Comparison of ENCODE assay signal across 8 cellular contexts in the genomic region with DNA sequence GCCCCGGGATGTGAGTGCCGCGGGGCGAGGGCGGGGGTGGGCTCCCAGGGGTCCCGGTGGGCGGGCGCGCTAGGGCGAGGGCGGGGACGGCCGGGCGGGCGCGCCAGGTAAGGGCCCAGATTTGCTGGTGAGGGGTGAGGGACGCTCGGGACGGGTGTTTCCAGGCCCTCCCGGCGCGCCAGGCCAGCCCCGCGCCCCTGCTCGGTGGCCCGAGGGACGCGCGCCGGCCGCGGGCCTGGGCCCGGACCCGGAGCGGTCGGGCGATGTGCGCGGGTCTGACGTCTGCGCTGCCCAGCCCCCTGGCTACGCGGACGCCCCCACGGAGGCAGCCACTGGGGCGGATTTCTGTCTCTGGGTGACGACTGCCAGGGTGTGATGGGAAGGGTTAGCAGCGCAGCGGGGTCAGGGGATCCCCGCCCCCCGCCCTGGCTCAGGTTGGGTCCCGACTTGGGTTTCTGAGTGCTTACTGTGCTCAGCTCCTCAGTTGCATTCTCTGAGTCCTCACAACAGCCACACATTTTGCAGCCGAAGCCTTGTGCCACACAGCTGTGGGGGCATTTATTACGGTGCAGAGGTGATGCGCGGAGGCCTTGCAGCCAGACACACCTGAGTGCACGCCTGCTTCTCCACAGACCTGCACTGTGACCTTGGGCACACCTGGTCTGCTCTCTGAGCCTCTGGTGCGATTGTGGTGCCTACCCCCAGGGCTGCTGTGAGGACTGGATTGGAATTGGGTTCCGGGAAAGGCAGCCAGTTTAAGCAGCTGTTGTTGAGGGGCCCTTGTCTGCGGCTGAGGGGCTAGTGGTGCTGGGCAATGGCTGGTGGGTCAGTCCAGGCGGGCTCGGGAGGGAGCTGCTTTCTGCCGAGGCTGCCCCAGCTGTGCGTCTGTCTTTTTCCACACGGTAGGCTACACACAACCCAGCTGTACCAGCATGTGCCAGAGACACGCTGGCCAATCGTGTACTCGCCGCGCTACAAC. TPM values are rescaled to one million over a fixed set of nuclear protein-coding genes. Genes with fewer than 3 reads are reported as not detected.
DNase-seq lines count a peak whose midpoint lies in the region; ATAC-seq and TF ChIP-seq lines count a peak whose summit lies in the region.

No MANE protein-coding gene starts in this region.

- peak; percentile 31 for DNase-seq in WERI-Rb-1
- DNase-seq in endodermal cell: peak; percentile 84
- no peak for DNase-seq in tibial artery
- no peak for DNase-seq in NCI-H187 treated with DMSO at 0.1 percent for 48 hours (lab: John Stamatoyannopoulos, UW)
- no peak for DNase-seq in DMS79 (lab: John Stamatoyannopoulos, UW)

- H3K9ac ChIP-seq in endodermal cell (ENCODE audit: extremely low read depth, low read length, poor library complexity, severe bottlenecking) (peak overlapping the region; percentile 34), mucosa of rectum (ENCODE audit: low read depth in 1 of 2, low read length in 2 of 2) (peak overlapping the region; percentile 66 to 77)

- H3K36me3 ChIP-seq in WERI-Rb-1 (no peaks in the 10 kb centered on the region), endodermal cell (ENCODE audit: control insufficient read depth, insufficient read depth, low read length) (no peaks in the 10 kb centered on the region), mucosa of rectum (ENCODE audit: control insufficient read depth in 2 of 2, insufficient read depth in 2 of 2, low read length in 2 of 2) (no peaks in the 10 kb centered on the region), tibial artery (peaks cover 0 to 7% (median 0%) of the 10 kb centered on the region in 3 donors)

- peaks cover 11% of the 10 kb centered on the region for H3K27me3 Mint-ChIP-seq in endodermal cell (ENCODE audit: insufficient read depth)

- TF ChIP-seq CTCF in WERI-Rb-1 (IDR thresholded peaks at IDR 0.05; ENCODE audit: low read depth, low read length): no peak
- no peak for TF ChIP-seq CTCF in endodermal cell (conservative IDR thresholded peaks at IDR 0.05)
- no peak for TF ChIP-seq CTCF in tibial artery (IDR thresholded peaks at IDR 0.05)

- H3K4me1 Mint-ChIP-seq in endodermal cell: peaks cover 23% of the 10 kb centered on the region

- no peaks in the 10 kb centered on the region for H3K9me3 Mint-ChIP-seq in endodermal cell

- WGBS in endodermal cell (ENCODE audit: insufficient coverage in 1 of 2, insufficient read length in 1 of 2), 2 experiments: 23 to 91% methylated on average over 17 to 70 of the region's 70 CpGs

- ATAC-seq in GM18502 (IDR thresholded peaks at IDR 0.05; ENCODE audit: poor library complexity, unreplicated experiment): peak; percentile 21
- ATAC-seq in HG02870 (IDR thresholded peaks at IDR 0.05; ENCODE audit: unreplicated experiment): peak; percentile 18

- H3K9me3 ChIP-seq in WERI-Rb-1 (ENCODE audit: severe bottlenecking) (no peaks in the 10 kb centered on the region), endodermal cell (ENCODE audit: control insufficient read depth, low read length) (no peaks in the 10 kb centered on the region), mucosa of rectum (ENCODE audit: control insufficient read depth in 2 of 2, low read length in 2 of 2) (no peaks in the 10 kb centered on the region), tibial artery (no peaks in the 10 kb centered on the region)

- intact Hi-C loops in tibial artery (cut with DNase I; ENCODE audit: low total_unique reads): no loop called here

- no peaks in the 10 kb centered on the region for H3K27me3 ChIP-seq in WERI-Rb-1 (ENCODE audit: insufficient read depth, low read depth, severe bottlenecking)
- H3K27me3 ChIP-seq in endodermal cell (ENCODE audit: control insufficient read depth, insufficient read depth, low read length, poor library complexity, severe bottlenecking): peaks cover 9% of the 10 kb centered on the region
- H3K27me3 ChIP-seq in mucosa of rectum (ENCODE audit: control insufficient read depth in 2 of 2, insufficient read depth in 2 of 2, low read length in 2 of 2): no peaks in the 10 kb centered on the region
- H3K27me3 ChIP-seq in tibial artery: no peaks in the 10 kb centered on the region

- H3K4me1 ChIP-seq in endodermal cell (ENCODE audit: control insufficient read depth, insufficient read depth, low read length) (peaks cover 2% of the 10 kb centered on the region), mucosa of rectum (ENCODE audit: control insufficient read depth in 2 of 2, insufficient read depth in 2 of 2, low read length in 2 of 2) (peaks cover 19 to 28% of the 10 kb centered on the region in 2 donors), tibial artery (peaks cover 0 to 44% (median 19%) of the 10 kb centered on the region in 4 donors)

- H3K27ac Mint-ChIP-seq in endodermal cell: peak overlapping the region; percentile 55

- H3K36me3 Mint-ChIP-seq in endodermal cell (ENCODE audit: low read depth): peaks cover 2% of the 10 kb centered on the region

- peak overlapping the region; percentile 34 for H3K4me3 ChIP-seq in WERI-Rb-1 (ENCODE audit: low read depth, low read length)
- peak overlapping the region; percentile 80 for H3K4me3 ChIP-seq in endodermal cell (ENCODE audit: low read length)
- peak overlapping the region; percentile 68 to 79 for H3K4me3 ChIP-seq in mucosa of rectum (ENCODE audit: low read length in 2 of 2)
- H3K4me3 ChIP-seq in tibial artery: peak overlapping the region; percentile 65 to 76

- H3K27ac ChIP-seq in WERI-Rb-1 (no peak overlapping the region), endodermal cell (ENCODE audit: low read depth, low read length) (no peak overlapping the region), mucosa of rectum (ENCODE audit: low read depth in 2 of 2, low read length in 2 of 2) (peak overlapping the region in 1 of 2 donors; percentile 43), tibial artery (peak overlapping the region; percentile 69 to 80)

- peak overlapping the region; percentile 79 for H3K4me3 Mint-ChIP-seq in endodermal cell

RNA-seq across cellular contexts. Expression of gene HDAC11, which starts 0.5 kb away (rescaled TPM):
- total RNA-seq in endodermal cell: 10 to 100 TPM; 17.0 to 17.1 TPM
- 14.4 TPM for polyA plus RNA-seq in endodermal cell (2013, experiment 1 of 2)
- 16.7 TPM for polyA plus RNA-seq in endodermal cell (2013, experiment 2 of 2)

Comparison
In these comparisons a context has a peak if more than half of its experiments do, and no peak if none do; other contexts are left out.
1. DNase-seq: peak in WERI-Rb-1 (single experiment) and endodermal cell (single experiment); none in tibial artery (0 of 2), NCI-H187 treated with DMSO at 0.1 percent for 48 hours (single experiment) and DMS79 (single experiment).
2. H3K27ac ChIP-seq: peak in tibial artery (2 of 2); none in WERI-Rb-1 (single experiment) and endodermal cell (single experiment).
3. Peak in every context shown above with its lines, with median percentiles within 50 percentile points of each other: H3K4me3 ChIP-seq.